In the genomic region with DNA sequence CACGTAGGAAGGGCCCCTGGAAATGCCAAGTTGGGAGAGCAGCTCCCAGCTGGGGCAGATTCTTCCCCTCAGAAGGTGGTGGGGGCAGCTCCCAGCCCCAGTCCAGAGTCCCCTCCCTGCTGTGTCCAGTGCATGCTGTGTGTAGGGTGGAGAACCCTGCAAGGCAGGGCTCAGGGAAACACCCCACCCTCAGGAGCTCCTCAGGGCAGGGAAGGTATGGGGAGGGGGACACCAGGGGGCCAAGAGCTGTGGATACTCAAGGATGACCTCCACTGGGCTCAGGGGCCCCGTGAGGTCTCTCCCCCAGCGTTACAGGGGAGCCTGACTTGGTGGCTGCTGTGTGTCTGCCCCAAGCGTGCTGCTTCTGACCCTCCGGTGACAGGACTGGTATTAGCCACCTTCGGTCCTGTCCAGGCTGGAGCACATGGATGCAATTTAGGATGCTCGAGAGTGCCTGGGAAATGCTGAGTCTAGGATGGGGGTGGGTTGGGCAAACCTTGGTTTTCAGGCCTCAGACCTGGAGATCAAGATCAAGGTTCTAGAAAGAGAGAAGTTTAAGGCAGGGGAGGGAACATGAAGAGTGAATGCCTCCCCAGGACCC, we compare ENCODE assay signal across 1 cellular context.
TF ChIP-seq lines count a peak whose summit lies in the region.

No MANE protein-coding gene starts in this region.

TF ChIP-seq in endothelial cell of umbilical vein, 7 proteins besides CTCF, POLR2A, EP300 and RAD21:
- TF ChIP-seq POLR2AphosphoS5 (IDR thresholded peaks at IDR 0.05; ENCODE audit: insufficient read depth, low read depth, low read length) = no peak
- TF ChIP-seq, protein P1, sequence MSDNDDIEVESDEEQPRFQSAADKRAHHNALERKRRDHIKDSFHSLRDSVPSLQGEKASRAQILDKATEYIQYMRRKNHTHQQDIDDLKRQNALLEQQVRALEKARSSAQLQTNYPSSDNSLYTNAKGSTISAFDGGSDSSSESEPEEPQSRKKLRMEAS (IDR thresholded peaks at IDR 0.05; ENCODE audit: insufficient read depth, insufficient read length) = no peak
- no peak for TF ChIP-seq MYC (IDR thresholded peaks at IDR 0.05; ENCODE audit: low read depth, low read length)
- TF ChIP-seq GATA2 (IDR thresholded peaks at IDR 0.05; ENCODE audit: insufficient read depth, insufficient read length, low read depth, low read length) = no peak
- TF ChIP-seq EZH2 (IDR thresholded peaks at IDR 0.05; ENCODE audit: borderline replicate concordance, low read depth, low read length, severe bottlenecking) = peak; percentile 37
- no peak for TF ChIP-seq JUN (IDR thresholded peaks at IDR 0.05; ENCODE audit: borderline replicate concordance, insufficient read depth, insufficient read length, low read depth)
- TF ChIP-seq FOS (IDR thresholded peaks at IDR 0.05; ENCODE audit: borderline replicate concordance, insufficient read depth, low read length) = no peak
